ENCODE assay signal across 10 cellular contexts in genomic region chr3:15798533-15799245, GRCh38. TPM values are rescaled to one million over a fixed set of nuclear protein-coding genes. Genes with fewer than 3 reads are reported as not detected.
DNase-seq lines count a peak whose midpoint lies in the region; ATAC-seq and TF ChIP-seq lines count a peak whose summit lies in the region.
"Had no signal": no experiment of that assay in that cellular context is flagged by ENCODE, and none has a peak within 500 bp of the region (broad histone marks: within the 10 kb centered on the region; RNA-seq: fewer than 3 reads in every experiment).

No MANE protein-coding gene starts in this region.

- H4K20me1 ChIP-seq in KMS-11 (ENCODE audit: insufficient read depth) = no peaks in the 10 kb centered on the region

- no peaks in the 10 kb centered on the region for H3K9me3 ChIP-seq in right atrium auricular region

- no peaks in the 10 kb centered on the region for H3K27me3 ChIP-seq in ACC112 (ENCODE audit: insufficient read depth, low read length)
- H3K27me3 ChIP-seq in KMS-11 (ENCODE audit: insufficient read depth, low read depth) = no peaks in the 10 kb centered on the region
- no peaks in the 10 kb centered on the region for H3K27me3 ChIP-seq in right atrium auricular region

- H3K9me3 Mint-ChIP-seq in chondrocyte (ENCODE audit: low read depth) (no peaks in the 10 kb centered on the region), neural crest cell (no peaks in the 10 kb centered on the region)

- H3K4me3 Mint-ChIP-seq in chondrocyte (ENCODE audit: unreplicated experiment) (no peak overlapping the region), neural crest cell (peak overlapping the region; percentile 84)

- H3K36me3 ChIP-seq in ACC112 (ENCODE audit: insufficient read depth, low read length) (peaks cover 5% of the 10 kb centered on the region; the same call in 1 of the 2 replicates), KMS-11 (ENCODE audit: insufficient read depth) (no peaks in the 10 kb centered on the region), right atrium auricular region (no peaks in the 10 kb centered on the region)

- H3K79me2 ChIP-seq in ACC112 (ENCODE audit: control insufficient read depth, insufficient read depth, low read length, unreplicated experiment) (peaks cover 71% of the 10 kb centered on the region), KMS-11 (ENCODE audit: insufficient read depth, low read depth) (peaks cover 48% of the 10 kb centered on the region)

- H3K9ac ChIP-seq in KMS-11 = peak overlapping the region; percentile 82

- H3K4me2 ChIP-seq in KMS-11 = peak overlapping the region; percentile 99

- TF ChIP-seq CTCF in KMS-11 (conservative IDR thresholded peaks at IDR 0.05; ENCODE audit: low read depth, low read length) (no peak), chondrocyte (IDR thresholded peaks at IDR 0.05) (no peak), neural crest cell (conservative IDR thresholded peaks at IDR 0.05) (no peak), right atrium auricular region (IDR thresholded peaks at IDR 0.05) (no peak)

- no peak overlapping the region for H2AFZ ChIP-seq in ACC112 (ENCODE audit: low read length, unreplicated experiment)
- H2AFZ ChIP-seq in KMS-11 (ENCODE audit: low read depth) = no peak overlapping the region

- ATAC-seq in GM18498 (IDR thresholded peaks at IDR 0.05; ENCODE audit: unreplicated experiment) = no peak

- H3K4me1 ChIP-seq in ACC112 (ENCODE audit: control insufficient read depth, insufficient read depth, low read length, unreplicated experiment) (peaks cover 32% of the 10 kb centered on the region), KMS-11 (ENCODE audit: low read depth, poor library complexity, severe bottlenecking) (peaks cover 59% of the 10 kb centered on the region), right atrium auricular region (peaks cover 0 to 35% of the 10 kb centered on the region in 2 donors)

- peaks cover 32% of the 10 kb centered on the region for H3K4me1 Mint-ChIP-seq in chondrocyte (ENCODE audit: low read depth)
- H3K4me1 Mint-ChIP-seq in neural crest cell = peaks cover 41% of the 10 kb centered on the region

- H3K27ac Mint-ChIP-seq in chondrocyte (ENCODE audit: unreplicated experiment) (peak overlapping the region; percentile 65), neural crest cell (ENCODE audit: unreplicated experiment) (no peak overlapping the region)

- H3K27ac ChIP-seq in ACC112 (ENCODE audit: low read depth, low read length) (peak overlapping the region; percentile 98), KMS-11 (peak overlapping the region; percentile 98), right atrium auricular region (no peak overlapping the region)
- H3K27ac ChIP-seq: C4-2B had no signal

- DNase-seq in chondrocyte (ENCODE audit: low spot score) = no peak
- no peak for DNase-seq in neural crest cell (ENCODE audit: low read depth, low spot score)
- DNase-seq in CD1c-positive myeloid dendritic cell (ENCODE audit: extremely low spot score) = no peak
- no peak for DNase-seq in stimulated activated CD4-positive, alpha-beta T cell treated with anti-CD3 and anti-CD28 coated beads, Interleukin-2, amount 100 ng/mL, for 24 hours
- DNase-seq in right atrium auricular region (ENCODE audit: low spot score) = no peak
- DNase-seq: activated CD4-positive, alpha-beta T cell treated with anti-CD3 and anti-CD28 coated beads for 1 hour had no signal

- H3K4me3 ChIP-seq in ACC112 (ENCODE audit: low read depth, low read length) = peak overlapping the region; percentile 81
- H3K4me3 ChIP-seq in KMS-11 (IDR thresholded peaks at IDR 0.05; ENCODE audit: insufficient read depth, low read depth, low read length) = no peak overlapping the region
- no peak overlapping the region for H3K4me3 ChIP-seq in right atrium auricular region

- H3K27me3 Mint-ChIP-seq in chondrocyte (ENCODE audit: low read depth) = no peaks in the 10 kb centered on the region
- no peaks in the 10 kb centered on the region for H3K27me3 Mint-ChIP-seq in neural crest cell (ENCODE audit: low read depth)

- H3K36me3 Mint-ChIP-seq in chondrocyte (ENCODE audit: low read depth) (no peaks in the 10 kb centered on the region), neural crest cell (ENCODE audit: low read depth) (no peaks in the 10 kb centered on the region)

RNA-seq across cellular contexts. Expression of gene ANKRD28, which starts 0.9 kb away (rescaled TPM):
- total RNA-seq in chondrocyte (92.5 to 124 TPM (median 104 TPM) in 3 replicates), neural crest cell (34.6 and 36.8 TPM in 2 replicates), right atrium auricular region (10 to 100 TPM in 1 of 2 donors, 1 to 10 TPM in 1; 9.2 to 11.3 TPM)

Comparison
In these comparisons a context has a peak if more than half of its experiments do, and no peak if none do; other contexts are left out.
1. H3K27ac ChIP-seq: peak in ACC112 (single experiment) and KMS-11 (single experiment); none in right atrium auricular region (0 of 2).